In the genomic region with DNA sequence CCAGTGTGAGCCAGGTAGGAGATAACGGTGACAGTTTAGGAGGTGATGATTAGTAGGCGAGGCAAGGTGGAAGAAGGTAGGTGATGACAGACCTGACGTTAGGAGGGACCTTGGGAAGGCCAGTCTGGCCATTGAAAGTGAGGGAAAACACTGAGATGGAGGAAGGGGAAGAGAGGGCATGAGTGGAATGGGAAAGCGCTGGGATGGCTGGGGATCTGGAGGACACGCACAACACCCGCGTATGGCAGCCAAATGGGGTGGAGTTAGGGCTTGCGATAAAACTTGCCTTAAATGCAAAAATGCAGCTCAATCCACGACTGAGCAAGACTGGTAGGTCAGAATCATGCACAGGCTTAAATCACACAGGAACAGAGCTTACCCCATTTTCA, we compare ENCODE assay signal across 8 cellular contexts. TPM values are rescaled to one million over a fixed set of nuclear protein-coding genes. Genes with fewer than 3 reads are reported as not detected.
A peak's percentile ranks its signal among the peaks of the same experiment; 100 is the strongest.
DNase-seq lines count a peak whose midpoint lies in the region; ATAC-seq, FAIRE-seq and TF ChIP-seq lines count a peak whose summit lies in the region.

No MANE protein-coding gene starts in this region.

- H3K4me1 ChIP-seq in testis = no peaks in the 10 kb centered on the region

- no peak for DNase-seq in T-helper 2 cell treated with Interferon-gamma antibody and Interleukin-4, amounts not matched to agents 5 μg/mL and 100 μg/mL, for 36 hours (ENCODE audit: low spot score)
- DNase-seq in T-helper 2 cell (no peak), bronchial epithelial cell (ENCODE audit: low read depth) (no peak), lower leg skin (ENCODE audit: low spot score in 2 of 2) (no peak), testis (no peak), UCSD-AML1 (lab: John Stamatoyannopoulos, UW; ENCODE audit: unreplicated experiment) (no peak)

- H3K4me1 Mint-ChIP-seq in T-helper 2 cell treated with Interferon-gamma antibody and Interleukin-4, amounts not matched to agents 5 μg/mL and 100 μg/mL, for 36 hours (ENCODE audit: low read depth) = peaks cover 9% of the 10 kb centered on the region

- ATAC-seq in GM18867 (IDR thresholded peaks at IDR 0.05; ENCODE audit: unreplicated experiment) (no peak), HG03457 (IDR thresholded peaks at IDR 0.05; ENCODE audit: unreplicated experiment) (no peak)

- H3K27me3 Mint-ChIP-seq in T-helper 2 cell treated with Interferon-gamma antibody and Interleukin-4, amounts not matched to agents 5 μg/mL and 100 μg/mL, for 36 hours (ENCODE audit: low read depth) = peaks cover 1% of the 10 kb centered on the region

- TF ChIP-seq CTCF in bronchial epithelial cell (IDR thresholded peaks at IDR 0.05; ENCODE audit: insufficient read depth, low read length, severe bottlenecking) (no peak), lower leg skin (IDR thresholded peaks at IDR 0.05) (no peak), testis (IDR thresholded peaks at IDR 0.05) (no peak)

- H3K36me3 ChIP-seq in bronchial epithelial cell (ENCODE audit: control insufficient read depth, insufficient read depth, low read length) (no peaks in the 10 kb centered on the region), testis (ENCODE audit: low read depth, missing control alignments) (no peaks in the 10 kb centered on the region)

- WGBS in lower leg skin, 2 donors = 39 to 40% methylated on average over 9 of the region's 9 CpGs
- WGBS in testis, 2 donors = 33 to 42% methylated on average over 9 of the region's 9 CpGs

- intact Hi-C loops in lower leg skin (cut with DNase I; ENCODE audit: low total_unique reads) (no loop called here), testis (cut with DNase I; ENCODE audit: low total_unique reads) (no loop called here)

- peak overlapping the region in 1 of 2 donors; percentile 52 for H3K27ac ChIP-seq in testis

- no peaks in the 10 kb centered on the region for H3K9me3 Mint-ChIP-seq in T-helper 2 cell treated with Interferon-gamma antibody and Interleukin-4, amounts not matched to agents 5 μg/mL and 100 μg/mL, for 36 hours

- no peaks in the 10 kb centered on the region for H3K9me3 ChIP-seq in testis

- peak overlapping the region; percentile 77 for H3K27ac Mint-ChIP-seq in T-helper 2 cell treated with Interferon-gamma antibody and Interleukin-4, amounts not matched to agents 5 μg/mL and 100 μg/mL, for 36 hours

- H3K4me3 ChIP-seq in bronchial epithelial cell (ENCODE audit: low read depth, low read length) = peak overlapping the region; percentile 45
- peak overlapping the region; percentile 22 for H3K4me3 ChIP-seq in lower leg skin (ENCODE audit: low read depth, poor library complexity, severe bottlenecking)
- peak overlapping the region; percentile 57 to 69 for H3K4me3 ChIP-seq in testis

- H3K4me3 Mint-ChIP-seq in T-helper 2 cell treated with Interferon-gamma antibody and Interleukin-4, amounts not matched to agents 5 μg/mL and 100 μg/mL, for 36 hours = peak overlapping the region; percentile 92

- no peaks in the 10 kb centered on the region for H3K36me3 Mint-ChIP-seq in T-helper 2 cell treated with Interferon-gamma antibody and Interleukin-4, amounts not matched to agents 5 μg/mL and 100 μg/mL, for 36 hours (ENCODE audit: low read depth)

- TF ChIP-seq POLR2A in lower leg skin (IDR thresholded peaks at IDR 0.05) (no peak), testis (IDR thresholded peaks at IDR 0.05) (no peak)

- FAIRE-seq in bronchial epithelial cell (lab: Jason Lieb, UNC) = no peak

- no peaks in the 10 kb centered on the region for H3K27me3 ChIP-seq in bronchial epithelial cell (ENCODE audit: control insufficient read depth, insufficient read depth, low read length)
- no peaks in the 10 kb centered on the region for H3K27me3 ChIP-seq in testis

RNA-seq across cellular contexts. Expression of gene CDKL2, which starts 0.6 kb away (rescaled TPM):
- 0.90 and 1.3 TPM in 2 replicates for total RNA-seq in bronchial epithelial cell
- 1 to 10 TPM in 2 of 4 donors, under 1 TPM in 2; 0.17 to 2.5 (median 0.95) TPM for total RNA-seq in lower leg skin
- 10 to 100 TPM; 11.3 to 11.9 TPM for total RNA-seq in testis
- polyA plus RNA-seq in testis (ENCODE audit: insufficient read depth, low read depth, low replicate concordance) = 41.0 TPM

RNA-seq across cellular contexts. Expression of gene G3BP2, which starts 42.3 kb away (rescaled TPM):
- total RNA-seq in bronchial epithelial cell (190 and 204 TPM in 2 replicates), lower leg skin (10 to 100 TPM; 50.5 to 67.9 (median 57.2) TPM), testis (100 to 1,000 TPM; 102 to 105 TPM)
- polyA plus RNA-seq in testis (ENCODE audit: insufficient read depth, low read depth, low replicate concordance) = 134 TPM
